In the genomic region with DNA sequence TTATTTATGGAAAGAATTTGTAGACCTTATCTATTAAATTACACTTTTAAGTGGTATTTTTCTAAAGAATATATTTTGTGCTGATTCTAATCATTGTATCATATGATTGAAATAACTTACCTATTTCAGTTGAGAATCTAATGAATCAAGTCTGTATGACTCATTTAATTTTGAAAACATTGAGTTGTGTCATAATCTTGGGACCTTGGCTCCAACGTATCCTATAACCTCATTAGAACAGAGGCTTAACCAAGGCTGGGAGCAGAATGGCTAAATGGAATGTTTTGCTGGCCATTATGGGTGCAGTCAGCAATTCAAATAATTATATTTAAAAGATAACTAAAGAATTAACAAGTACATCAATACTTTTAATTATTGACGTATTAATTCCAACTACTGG, we compare ENCODE assay signal across 25 cellular contexts. TPM values are rescaled to one million over a fixed set of nuclear protein-coding genes. Genes with fewer than 3 reads are reported as not detected.
DNase-seq lines count a peak whose midpoint lies in the region; ATAC-seq and TF ChIP-seq lines count a peak whose summit lies in the region.
"Had no signal": no experiment of that assay in that cellular context is flagged by ENCODE, and none has a peak within 500 bp of the region (broad histone marks: within the 10 kb centered on the region; RNA-seq: fewer than 3 reads in every experiment).

No MANE protein-coding gene starts in this region.

- CTCF ChIA-PET in activated CD8-positive, alpha-beta T cell treated with anti-CD3 and anti-CD28 coated beads, Interleukin-2, amount 10 ng/mL, durations not matched to agents 7 days and 5 days (lab: Charles Lee), result no interaction called here

- no peaks in the 10 kb centered on the region for H3K27me3 Mint-ChIP-seq in endodermal cell (ENCODE audit: insufficient read depth)
- no peaks in the 10 kb centered on the region for H3K27me3 Mint-ChIP-seq in activated CD8-positive, alpha-beta T cell treated with anti-CD3 and anti-CD28 coated beads, Interleukin-2, amount 10 ng/mL, durations not matched to agents 7 days and 5 days (ENCODE audit: low read depth)

- no peak for TF ChIP-seq CTCF in epithelial cell of esophagus (IDR thresholded peaks at IDR 0.05; ENCODE audit: insufficient read depth, low read depth, low read length, missing control alignments)
- no peak for TF ChIP-seq CTCF in endodermal cell (conservative IDR thresholded peaks at IDR 0.05)

- H3K9me3 ChIP-seq in endodermal cell (ENCODE audit: control insufficient read depth, low read length), result peaks cover 11% of the 10 kb centered on the region

- H3K9me3 Mint-ChIP-seq in endodermal cell, result peaks cover 6% of the 10 kb centered on the region
- H3K9me3 Mint-ChIP-seq in activated CD8-positive, alpha-beta T cell treated with anti-CD3 and anti-CD28 coated beads, Interleukin-2, amount 10 ng/mL, durations not matched to agents 7 days and 5 days (ENCODE audit: insufficient read depth), result no peaks in the 10 kb centered on the region
- H3K9me3 Mint-ChIP-seq: HFFc6 had no signal

- no peaks in the 10 kb centered on the region for H3K4me1 ChIP-seq in endodermal cell (ENCODE audit: control insufficient read depth, insufficient read depth, low read length)
- H3K4me1 ChIP-seq: SJCRH30 had no signal

- no peak overlapping the region for H3K4me3 Mint-ChIP-seq in endodermal cell
- H3K4me3 Mint-ChIP-seq in activated CD8-positive, alpha-beta T cell treated with anti-CD3 and anti-CD28 coated beads, Interleukin-2, amount 10 ng/mL, durations not matched to agents 7 days and 5 days, result no peak overlapping the region
- H3K4me3 Mint-ChIP-seq: HFFc6 had no signal

- H3K36me3 ChIP-seq in endodermal cell (ENCODE audit: control insufficient read depth, insufficient read depth, low read length), result no peaks in the 10 kb centered on the region
- H3K36me3 ChIP-seq: SJCRH30 had no signal

- H3K9ac ChIP-seq in endodermal cell (ENCODE audit: extremely low read depth, low read length, poor library complexity, severe bottlenecking), result no peak overlapping the region

- peak; percentile 34 for DNase-seq in NCI-H82 (lab: John Stamatoyannopoulos, UW)
- no peak for DNase-seq in NCI-H82 treated with DMSO at 0.1 percent for 48 hours (lab: John Stamatoyannopoulos, UW; ENCODE audit: unreplicated experiment)
- peak; percentile 36 for DNase-seq in M059J (ENCODE audit: low read depth)
- DNase-seq in epithelial cell of esophagus (ENCODE audit: low read depth), result peak; percentile 56
- DNase-seq in stimulated activated CD8-positive, alpha-beta memory T cell treated with anti-CD3 and anti-CD28 coated beads, Interleukin-4, amount 100 ng/mL, for 48 hours, result no peak
- DNase-seq in endodermal cell, result no peak
- DNase-seq in activated CD8-positive, alpha-beta T cell treated with anti-CD3 and anti-CD28 coated beads, Interleukin-2, amount 10 ng/mL, durations not matched to agents 7 days and 5 days, result no peak
- DNase-seq: Calu3; DND-41; H7; HFFc6; IMR-90; KG1; NCI-H1092; NCI-H1417 treated with DMSO at 0.1 percent for 48 hours; NCI-H187; NCI-H2171 treated with DMSO at 0.1 percent for 48 hours; NCI-H345; NCI-H524; NCI-H748 treated with DMSO at 0.1 percent for 48 hours; NK-92 treated with Interleukin-12 subunit alpha and Interleukin-12 subunit beta, amount 100 ng/mL, for 24 hours; PC-3; SJCRH30 had no signal

- 90 to 100% methylated on average over 1 to 2 of the region's 2 CpGs for WGBS in endodermal cell (ENCODE audit: insufficient coverage in 1 of 2, insufficient read length in 1 of 2), 2 experiments

- no peaks in the 10 kb centered on the region for H3K27me3 ChIP-seq in endodermal cell (ENCODE audit: control insufficient read depth, insufficient read depth, low read length, poor library complexity, severe bottlenecking)
- H3K27me3 ChIP-seq: SJCRH30 had no signal

- no peak for ATAC-seq in activated CD8-positive, alpha-beta T cell treated with anti-CD3 and anti-CD28 coated beads, Interleukin-2, amount 10 ng/mL, durations not matched to agents 7 days and 5 days
- ATAC-seq: PC-3, SK-N-SH treated with all-trans-retinoic acid at 6 μM for 48 hours had no signal

- H3K4me3 ChIP-seq in epithelial cell of esophagus (ENCODE audit: low read length) (no peak overlapping the region), endodermal cell (ENCODE audit: low read length) (no peak overlapping the region)
- H3K4me3 ChIP-seq: SJCRH30 had no signal

- peaks cover 2% of the 10 kb centered on the region for H3K36me3 Mint-ChIP-seq in endodermal cell (ENCODE audit: low read depth)
- H3K36me3 Mint-ChIP-seq in activated CD8-positive, alpha-beta T cell treated with anti-CD3 and anti-CD28 coated beads, Interleukin-2, amount 10 ng/mL, durations not matched to agents 7 days and 5 days (ENCODE audit: low read depth), result no peaks in the 10 kb centered on the region

- peaks cover 3% of the 10 kb centered on the region for H3K4me1 Mint-ChIP-seq in endodermal cell
- H3K4me1 Mint-ChIP-seq in activated CD8-positive, alpha-beta T cell treated with anti-CD3 and anti-CD28 coated beads, Interleukin-2, amount 10 ng/mL, durations not matched to agents 7 days and 5 days (ENCODE audit: low read depth), result no peaks in the 10 kb centered on the region

- no peak overlapping the region for H3K27ac Mint-ChIP-seq in endodermal cell
- H3K27ac Mint-ChIP-seq in activated CD8-positive, alpha-beta T cell treated with anti-CD3 and anti-CD28 coated beads, Interleukin-2, amount 10 ng/mL, durations not matched to agents 7 days and 5 days, result no peak overlapping the region
- H3K27ac Mint-ChIP-seq: HFFc6 had no signal

- POLR2A ChIA-PET in activated CD8-positive, alpha-beta T cell treated with anti-CD3 and anti-CD28 coated beads, Interleukin-2, amount 10 ng/mL, durations not matched to agents 7 days and 5 days (lab: Charles Lee), result no interaction called here

- no peak overlapping the region for H3K27ac ChIP-seq in endodermal cell (ENCODE audit: low read depth, low read length)
- H3K27ac ChIP-seq: 22Rv1, SJCRH30 had no signal

RNA-seq across cellular contexts. Expression of gene GULP1, which starts 19.6 kb away (rescaled TPM):
- total RNA-seq in M059J (2014; rRNA removed; shearing (Covaris generic)), result 98.9 and 126 TPM in 2 replicates
- 10 to 100 TPM; 15.3 to 26.5 TPM for total RNA-seq in endodermal cell
- polyA plus RNA-seq in endodermal cell (2013, experiment 1 of 2), result 67.5 TPM
- polyA plus RNA-seq in endodermal cell (2013, experiment 2 of 2), result 65.5 TPM
- total RNA-seq in activated CD8-positive, alpha-beta T cell treated with anti-CD3 and anti-CD28 coated beads, Interleukin-2, amount 10 ng/mL, durations not matched to agents 7 days and 5 days, result not detected

Comparison
In these comparisons a context has a peak if more than half of its experiments do, and no peak if none do; other contexts are left out.
1. DNase-seq: peak in NCI-H82 (single experiment), M059J (single experiment) and epithelial cell of esophagus (single experiment); none in NCI-H82 treated with DMSO at 0.1 percent for 48 hours (single experiment), stimulated activated CD8-positive, alpha-beta memory T cell treated with anti-CD3 and anti-CD28 coated beads, Interleukin-4, amount 100 ng/mL, for 48 hours (single experiment), endodermal cell (single experiment) and activated CD8-positive, alpha-beta T cell treated with anti-CD3 and anti-CD28 coated beads, Interleukin-2, amount 10 ng/mL, durations not matched to agents 7 days and 5 days (single experiment).
2. RNA of gene GULP1, which starts 19.6 kb away (total RNA-seq): 98.9 to 126 TPM in M059J and 15.3 to 26.5 TPM in endodermal cell; not detected in activated CD8-positive, alpha-beta T cell treated with anti-CD3 and anti-CD28 coated beads, Interleukin-2, amount 10 ng/mL, durations not matched to agents 7 days and 5 days; every median in the first group is over 10 times any median in the second.